In genomic region chr9:127803507-127804352, GRCh38 we compare ENCODE assay signal across 8 cellular contexts. TPM values are rescaled to one million over a fixed set of nuclear protein-coding genes. Genes with fewer than 3 reads are reported as not detected.
A peak's percentile ranks its signal among the peaks of the same experiment; 100 is the strongest.
DNase-seq lines count a peak whose midpoint lies in the region; ATAC-seq and TF ChIP-seq lines count a peak whose summit lies in the region.

No MANE protein-coding gene starts in this region.

- in situ Hi-C loops in G401 (cut with HindIII; ENCODE audit: low sequenced_read_pairs), result no loop called here

- no CpG with 5 or more reads among the region's 18 CpGs for WGBS in iPS DF 6.9 (ENCODE audit: insufficient coverage, insufficient read length)
- WGBS in smooth muscle cell (ENCODE audit: low lambda C conversion rate), result 56% methylated on average over 18 of the region's 18 CpGs

- DNase-seq in G401 (ENCODE audit: low spot score), result peak; percentile 67
- DNase-seq in Karpas-422, result peak; percentile 62
- DNase-seq in adipocyte (ENCODE audit: low read depth), result peak; percentile 48
- DNase-seq in iPS DF 6.9 (ENCODE audit: low read depth, low spot score), result no peak
- DNase-seq in smooth muscle cell (lab: John Stamatoyannopoulos, UW; ENCODE audit: unreplicated experiment), result no peak
- DNase-seq in dedifferentiated amniotic fluid mesenchymal stem cell (ENCODE audit: extremely low spot score), result no peak

- H3K4me2 ChIP-seq in Karpas-422 (ENCODE audit: low read depth, low read length, poor library complexity, severe bottlenecking), result peak overlapping the region; percentile 89
- H3K4me2 ChIP-seq in smooth muscle cell, result peak overlapping the region; percentile 88

- ATAC-seq in HG02852 (IDR thresholded peaks at IDR 0.05; ENCODE audit: unreplicated experiment), result no peak
- ATAC-seq in GM18870 (IDR thresholded peaks at IDR 0.05; ENCODE audit: unreplicated experiment), result no peak

- H4K20me1 ChIP-seq in Karpas-422 (ENCODE audit: insufficient read depth, low read depth, low read length) (peaks cover 6% of the 10 kb centered on the region; the same call in 1 of the 2 replicates), smooth muscle cell (ENCODE audit: low read depth) (no peaks in the 10 kb centered on the region)

- peaks cover 9% of the 10 kb centered on the region for H3F3A ChIP-seq in smooth muscle cell (ENCODE audit: low read depth)

- H3K4me3 ChIP-seq in Karpas-422 (ENCODE audit: low read length), result peak overlapping the region; percentile 100
- peak overlapping the region; percentile 92 for H3K4me3 ChIP-seq in adipocyte (ENCODE audit: low read length)
- H3K4me3 ChIP-seq in iPS DF 6.9 (ENCODE audit: low read length), result peak overlapping the region; percentile 77; the same call in 1 of the 2 replicates
- peak overlapping the region; percentile 87 for H3K4me3 ChIP-seq in smooth muscle cell

- peak overlapping the region; percentile 100 for H3K9ac ChIP-seq in Karpas-422 (ENCODE audit: low read length)
- H3K9ac ChIP-seq in adipocyte (ENCODE audit: low read length), result peak overlapping the region; percentile 99
- peak overlapping the region; percentile 77 for H3K9ac ChIP-seq in smooth muscle cell (ENCODE audit: low read depth)

- peaks cover 28% of the 10 kb centered on the region for H3K79me2 ChIP-seq in Karpas-422 (ENCODE audit: low read length)
- peaks cover 20% of the 10 kb centered on the region for H3K79me2 ChIP-seq in smooth muscle cell (ENCODE audit: low read depth)

- no peaks in the 10 kb centered on the region for H3K27me3 ChIP-seq in Karpas-422 (ENCODE audit: low read length)
- H3K27me3 ChIP-seq in adipocyte (replicated peaks; ENCODE audit: control insufficient read depth, insufficient read depth, low read length), result no peaks in the 10 kb centered on the region
- H3K27me3 ChIP-seq in iPS DF 6.9 (ENCODE audit: control insufficient read depth, insufficient read depth, low read length), result no peaks in the 10 kb centered on the region
- no peaks in the 10 kb centered on the region for H3K27me3 ChIP-seq in smooth muscle cell (ENCODE audit: low read depth)

- peaks cover 19% of the 10 kb centered on the region for H3K4me1 ChIP-seq in Karpas-422 (ENCODE audit: low read length)
- peaks cover 30% of the 10 kb centered on the region for H3K4me1 ChIP-seq in adipocyte (ENCODE audit: control insufficient read depth, insufficient read depth, low read length)
- H3K4me1 ChIP-seq in iPS DF 6.9 (ENCODE audit: control insufficient read depth, insufficient read depth, low read length), result 0 out of 2 replicates have a peak, but pooled peaks cover 2% of the 10 kb centered on the region
- peaks cover 11% of the 10 kb centered on the region for H3K4me1 ChIP-seq in smooth muscle cell (ENCODE audit: low read depth)

- no peak overlapping the region for H2AFZ ChIP-seq in Karpas-422 (ENCODE audit: low read length)
- peak overlapping the region; percentile 69 for H2AFZ ChIP-seq in smooth muscle cell (ENCODE audit: low read depth)

- H3K9me3 ChIP-seq in Karpas-422 (ENCODE audit: low read length) (no peaks in the 10 kb centered on the region), adipocyte (ENCODE audit: control insufficient read depth, low read length) (no peaks in the 10 kb centered on the region), iPS DF 6.9 (ENCODE audit: control insufficient read depth, insufficient read depth, low read length) (no peaks in the 10 kb centered on the region), smooth muscle cell (replicated peaks; ENCODE audit: low read depth) (no peaks in the 10 kb centered on the region)

- H3K27ac ChIP-seq in Karpas-422 (ENCODE audit: low read length) (peak overlapping the region; percentile 78), iPS DF 6.9 (ENCODE audit: low read length) (no peak overlapping the region), smooth muscle cell (ENCODE audit: low read depth) (peak overlapping the region; percentile 73)

- TF ChIP-seq CTCF in smooth muscle cell (IDR thresholded peaks at IDR 0.05; ENCODE audit: borderline replicate concordance, insufficient read depth, poor library complexity, severe bottlenecking), result no peak

- H3K9me2 ChIP-seq in Karpas-422 (replicated peaks; ENCODE audit: insufficient read depth, low read length), result no peaks in the 10 kb centered on the region

- peaks cover 10% of the 10 kb centered on the region for H3K36me3 ChIP-seq in Karpas-422 (ENCODE audit: insufficient read depth, low read length)
- H3K36me3 ChIP-seq in adipocyte (ENCODE audit: control insufficient read depth, insufficient read depth, low read length, severe bottlenecking), result peaks cover 39% of the 10 kb centered on the region
- H3K36me3 ChIP-seq in iPS DF 6.9 (ENCODE audit: control insufficient read depth, insufficient read depth, low read length), result peaks cover 15% of the 10 kb centered on the region
- H3K36me3 ChIP-seq in smooth muscle cell (ENCODE audit: low read depth), result no peaks in the 10 kb centered on the region

RNA-seq across cellular contexts. Expression of gene FPGS, which starts 1.0 kb away (rescaled TPM):
- total RNA-seq in G401 (2014; rRNA removed; shearing (Covaris generic)), result 164 and 188 TPM in 2 replicates
- 41.9 and 102 TPM in 2 replicates for total RNA-seq in Karpas-422 (2014; rRNA removed; shearing (Covaris generic); ENCODE audit: low replicate concordance)
- 9.2 and 12.9 TPM in 2 replicates for total RNA-seq in smooth muscle cell
- polyA plus RNA-seq in smooth muscle cell, result 26.2 and 34.9 TPM in 2 replicates

RNA-seq across cellular contexts. Expression of gene CDK9, which starts 17.9 kb away (rescaled TPM):
- 103 and 121 TPM in 2 replicates for total RNA-seq in G401 (2014; rRNA removed; shearing (Covaris generic))
- total RNA-seq in Karpas-422 (2014; rRNA removed; shearing (Covaris generic); ENCODE audit: low replicate concordance), result 23.9 and 30.7 TPM in 2 replicates
- 38.2 and 48.0 TPM in 2 replicates for total RNA-seq in smooth muscle cell
- polyA plus RNA-seq in smooth muscle cell, result 61.4 and 68.6 TPM in 2 replicates

RNA-seq across cellular contexts. Expression of gene SH2D3C, which starts 25.3 kb away (rescaled TPM):
- 4.6 and 6.5 TPM in 2 replicates for total RNA-seq in G401 (2014; rRNA removed; shearing (Covaris generic))
- 0.61 TPM in 1 of 2 replicates, not detected in the other for total RNA-seq in Karpas-422 (2014; rRNA removed; shearing (Covaris generic); ENCODE audit: low replicate concordance)
- 1.5 TPM in 1 of 2 replicates, not detected in the other for total RNA-seq in smooth muscle cell
- polyA plus RNA-seq in smooth muscle cell, result 0.54 and 0.83 TPM in 2 replicates

RNA-seq across cellular contexts. Expression of gene ENG, which starts 50.7 kb away (rescaled TPM):
- 2.6 and 4.4 TPM in 2 replicates for total RNA-seq in G401 (2014; rRNA removed; shearing (Covaris generic))
- total RNA-seq in Karpas-422 (2014; rRNA removed; shearing (Covaris generic); ENCODE audit: low replicate concordance), result not detected in 2 replicates
- total RNA-seq in smooth muscle cell, result 11.1 and 12.6 TPM in 2 replicates
- polyA plus RNA-seq in smooth muscle cell, result 42.4 and 54.1 TPM in 2 replicates

Comparison
In these comparisons a context has a peak if more than half of its experiments do, and no peak if none do; other contexts are left out.
1. DNase-seq: peak in G401 (single experiment), Karpas-422 (single experiment) and adipocyte (single experiment); none in iPS DF 6.9 (single experiment), smooth muscle cell (single experiment) and dedifferentiated amniotic fluid mesenchymal stem cell (single experiment).
2. Peak in every context shown above with its lines, with median percentiles within 50 percentile points of each other: H3K4me3 ChIP-seq and H3K9ac ChIP-seq.